In the genomic region with DNA sequence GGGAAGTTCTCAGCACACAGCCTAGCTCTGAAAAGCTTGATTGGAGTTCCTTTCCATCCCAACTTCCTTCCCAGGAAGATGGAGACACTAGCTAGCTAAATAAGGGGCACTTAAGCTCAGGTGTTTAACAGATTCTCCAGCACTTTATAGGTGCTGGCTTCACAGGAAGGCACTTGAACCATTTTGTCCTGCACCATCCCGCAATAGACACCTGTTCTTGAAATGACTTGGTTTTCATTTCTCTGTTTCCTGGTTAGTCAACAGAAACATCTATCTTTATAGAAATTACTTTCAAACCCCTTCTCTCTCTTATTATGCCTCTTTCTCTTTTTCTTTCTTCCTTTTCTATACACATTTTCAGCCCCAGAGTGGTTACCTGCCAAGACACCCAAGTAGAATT, we compare ENCODE assay signal across 31 cellular contexts.
"Had no signal": no experiment of that assay in that cellular context is flagged by ENCODE, and none has a peak within 500 bp of the region (broad histone marks: within the 10 kb centered on the region; RNA-seq: fewer than 3 reads in every experiment).

No MANE protein-coding gene starts in this region.

- FAIRE-seq: astrocyte, bronchial epithelial cell, colon had no signal

- H3K4me2 ChIP-seq: hepatocyte had no signal

- H3K4me1 ChIP-seq: esophagus squamous epithelium, gastroesophageal sphincter, heart right ventricle had no signal

- H3K27me3 ChIP-seq: brain microvascular endothelial cell, esophagus squamous epithelium, gastroesophageal sphincter, heart right ventricle, hepatocyte had no signal

- H3K36me3 ChIP-seq: brain microvascular endothelial cell, esophagus squamous epithelium, gastroesophageal sphincter, heart right ventricle, WERI-Rb-1 had no signal

- H3K27ac ChIP-seq: brain microvascular endothelial cell, esophagus squamous epithelium, gastroesophageal sphincter, heart right ventricle, hepatocyte, WERI-Rb-1 had no signal

- H3K4me3 ChIP-seq: esophagus squamous epithelium, gastroesophageal sphincter, heart right ventricle, hepatocyte had no signal

- H3K79me2 ChIP-seq: hepatocyte had no signal

- H2AFZ ChIP-seq: hepatocyte had no signal

- ATAC-seq: activated CD4-positive, CD25-positive, alpha-beta regulatory T cell treated with anti-CD3 and anti-CD28 coated beads, Interleukin-2, amount 50 U/mL, for 24 hours; activated CD8-positive, alpha-beta T cell treated with anti-CD3 and anti-CD28 coated beads for 36 hours; activated T-cell treated with anti-CD3 and anti-CD28 coated beads, Interleukin-2, amount 50 U/mL, for 4 hours; activated T-helper 17 cell treated with anti-CD3 and anti-CD28 coated beads, Interleukin-2, amount 50 U/mL, for 72 hours; effector memory CD8-positive, alpha-beta T cell; gastroesophageal sphincter; heart right ventricle had no signal

- DNase-seq: activated B cell treated with CpG ODN at 0.5 μM for 24 hours; activated CD4-positive, alpha-beta T cell treated with anti-CD3 and anti-CD28 coated beads for 48 hours; activated CD4-positive, alpha-beta T cell treated with anti-CD3 and anti-CD28 coated beads, Interleukin-2, amount 50 U/mL, for 1 hour; activated CD4-positive, alpha-beta T cell treated with anti-CD3 and anti-CD28 coated beads, Interleukin-2, amount 50 U/mL, for 48 hours; activated CD8-positive, alpha-beta memory T cell treated with anti-CD3 and anti-CD28 coated beads for 24 hours; activated CD8-positive, alpha-beta T cell treated with anti-CD3 and anti-CD28 coated beads for 36 hours; activated effector memory CD4-positive, alpha-beta T cell treated with Interleukin-2 at 50 U/mL for 16 hours; activated gamma-delta T cell treated with Interleukin-2 at 50 U/mL for 16 hours; activated naive CD4-positive, alpha-beta T cell treated with anti-CD3 and anti-CD28 coated beads, Interleukin-2, amount 50 U/mL, for 16 hours; activated naive CD4-positive, alpha-beta T cell treated with Interleukin-2 at 50 U/mL for 16 hours; activated T-cell treated with anti-CD3 and anti-CD28 coated beads, Interleukin-2, amount 50 U/mL, for 4 hours; amniotic stem cell; anterior cingulate cortex; brain microvascular endothelial cell; cortex of kidney; dermis blood vessel endothelial cell; effector CD4-positive, alpha-beta T cell; effector memory CD8-positive, alpha-beta T cell; erythroblast; esophagus squamous epithelium; foreskin melanocyte; heart right ventricle; T1000; WERI-Rb-1 had no signal
